Comparison of ENCODE assay signal across 30 cellular contexts in genomic region chr9:117083440-117083984, GRCh38.
"Had no signal": no experiment of that assay in that cellular context is flagged by ENCODE, and none has a peak within 500 bp of the region (broad histone marks: within the 10 kb centered on the region; RNA-seq: fewer than 3 reads in every experiment).

No MANE protein-coding gene starts in this region.

- H3K9me3 Mint-ChIP-seq: activated CD4-positive, alpha-beta memory T cell treated with anti-CD3 and anti-CD28 coated beads for 36 hours; activated naive CD8-positive, alpha-beta T cell treated with anti-CD3 and anti-CD28 coated beads for 36 hours; activated T-helper 1 cell treated with anti-CD3 and anti-CD28 coated beads, Interleukin-12 subunit alpha, Interleukin-12 subunit beta, Interleukin-2, Interleukin-4 antibody, amounts not matched to agents 30 ng/mL and 10 ng/mL and 1 ng/mL, durations not matched to agents 14 hours and 24 hours and 36 hours; mesothelial cell of epicardium; nephron progenitor cell; stimulated activated naive B cell treated with anti-CD40 and anti-IgM and Interleukin-4, amounts not matched to agents 10 μg/mL and 1 μg/mL and 100 μg/mL, for 72 hours had no signal

- H3K4me3 ChIP-seq: adrenal gland, ascending aorta, coronary artery, dorsolateral prefrontal cortex, gastroesophageal sphincter, heart left ventricle, testis, transverse colon had no signal

- H3K4me1 ChIP-seq: adrenal gland, ascending aorta, gastroesophageal sphincter, heart left ventricle, testis, transverse colon had no signal

- H3K36me3 Mint-ChIP-seq: activated CD4-positive, alpha-beta memory T cell treated with anti-CD3 and anti-CD28 coated beads for 36 hours; activated naive CD8-positive, alpha-beta T cell treated with anti-CD3 and anti-CD28 coated beads for 36 hours; mesothelial cell of epicardium; naive B cell; stimulated activated naive B cell treated with anti-CD40 and anti-IgM and Interleukin-4, amounts not matched to agents 10 μg/mL and 1 μg/mL and 100 μg/mL, for 72 hours had no signal

- DNase-seq: activated CD4-positive, alpha-beta memory T cell treated with anti-CD3 and anti-CD28 coated beads for 36 hours; activated CD4-positive, alpha-beta T cell treated with anti-CD3 and anti-CD28 coated beads for 48 hours; activated CD8-positive, alpha-beta memory T cell treated with anti-CD3 and anti-CD28 coated beads, Interleukin-2, amount 50 U/mL, for 4 hours; activated effector memory CD4-positive, alpha-beta T cell treated with anti-CD3 and anti-CD28 coated beads, Interleukin-2, amount 50 U/mL, for 16 hours; activated naive CD4-positive, alpha-beta T cell treated with anti-CD3 and anti-CD28 coated beads for 36 hours; activated naive CD8-positive, alpha-beta T cell treated with anti-CD3 and anti-CD28 coated beads for 36 hours; activated T-cell treated with anti-CD3 and anti-CD28 coated beads, Interleukin-2, amount 50 U/mL, for 1 hour; adrenal gland; brain microvascular endothelial cell; dorsolateral prefrontal cortex; effector memory CD8-positive, alpha-beta T cell; erythroblast; heart left ventricle; hypothalamus; naive B cell; nephron progenitor cell; occipital lobe; right cardiac atrium; stimulated activated CD4-positive, alpha-beta T cell treated with anti-CD3 and anti-CD28 coated beads, Interleukin-15, amount 100 ng/mL, for 24 hours; stimulated activated CD4-positive, alpha-beta T cell treated with anti-CD3 and anti-CD28 coated beads, Interleukin-2, amount 100 ng/mL, for 24 hours; stimulated activated naive B cell treated with anti-CD40 and anti-IgM and Interleukin-4, amounts not matched to agents 10 μg/mL and 1 μg/mL and 100 μg/mL, for 72 hours; testis; transverse colon had no signal

- ATAC-seq: activated CD4-positive, CD25-positive, alpha-beta regulatory T cell treated with anti-CD3 and anti-CD28 coated beads, Interleukin-2, amount 50 U/mL, for 24 hours; effector memory CD8-positive, alpha-beta T cell; gastroesophageal sphincter; heart left ventricle; right cardiac atrium; stimulated activated naive B cell treated with anti-CD40 and anti-IgM and Interleukin-4, amounts not matched to agents 10 μg/mL and 1 μg/mL and 100 μg/mL, for 72 hours had no signal

- H3K4me1 Mint-ChIP-seq: activated naive CD8-positive, alpha-beta T cell treated with anti-CD3 and anti-CD28 coated beads for 36 hours; mesothelial cell of epicardium; naive B cell; stimulated activated naive B cell treated with anti-CD40 and anti-IgM and Interleukin-4, amounts not matched to agents 10 μg/mL and 1 μg/mL and 100 μg/mL, for 72 hours had no signal

- H3K27ac Mint-ChIP-seq: activated CD4-positive, alpha-beta memory T cell treated with anti-CD3 and anti-CD28 coated beads for 36 hours; activated naive CD4-positive, alpha-beta T cell treated with anti-CD3 and anti-CD28 coated beads for 36 hours; activated naive CD8-positive, alpha-beta T cell treated with anti-CD3 and anti-CD28 coated beads for 36 hours; activated T-helper 1 cell treated with anti-CD3 and anti-CD28 coated beads, Interleukin-12 subunit alpha, Interleukin-12 subunit beta, Interleukin-2, Interleukin-4 antibody, amounts not matched to agents 30 ng/mL and 10 ng/mL and 1 ng/mL, durations not matched to agents 14 hours and 24 hours and 36 hours; effector memory CD8-positive, alpha-beta T cell; mesothelial cell of epicardium; naive B cell; nephron progenitor cell; stimulated activated naive B cell treated with anti-CD40 and anti-IgM and Interleukin-4, amounts not matched to agents 10 μg/mL and 1 μg/mL and 100 μg/mL, for 72 hours had no signal

- H3K36me3 ChIP-seq: adrenal gland, ascending aorta, brain microvascular endothelial cell, gastroesophageal sphincter, heart left ventricle, transverse colon had no signal

- H3K27ac ChIP-seq: adrenal gland, ascending aorta, brain microvascular endothelial cell, coronary artery, gastroesophageal sphincter, heart left ventricle, testis, transverse colon, VCaP had no signal

- H3K27me3 Mint-ChIP-seq: activated CD4-positive, alpha-beta memory T cell treated with anti-CD3 and anti-CD28 coated beads for 36 hours; effector memory CD8-positive, alpha-beta T cell; stimulated activated naive B cell treated with anti-CD40 and anti-IgM and Interleukin-4, amounts not matched to agents 10 μg/mL and 1 μg/mL and 100 μg/mL, for 72 hours had no signal

- H3K9me3 ChIP-seq: adrenal gland, ascending aorta, gastroesophageal sphincter, heart left ventricle, testis, transverse colon had no signal

- H3K27me3 ChIP-seq: adrenal gland, ascending aorta, brain microvascular endothelial cell, dorsolateral prefrontal cortex, heart left ventricle, testis, transverse colon had no signal

- H3K4me3 Mint-ChIP-seq: activated CD4-positive, alpha-beta memory T cell treated with anti-CD3 and anti-CD28 coated beads for 36 hours; activated naive CD4-positive, alpha-beta T cell treated with anti-CD3 and anti-CD28 coated beads for 36 hours; activated naive CD8-positive, alpha-beta T cell treated with anti-CD3 and anti-CD28 coated beads for 36 hours; activated T-helper 1 cell treated with anti-CD3 and anti-CD28 coated beads, Interleukin-12 subunit alpha, Interleukin-12 subunit beta, Interleukin-2, Interleukin-4 antibody, amounts not matched to agents 30 ng/mL and 10 ng/mL and 1 ng/mL, durations not matched to agents 14 hours and 24 hours and 36 hours; effector memory CD8-positive, alpha-beta T cell; mesothelial cell of epicardium; naive B cell; nephron progenitor cell; stimulated activated naive B cell treated with anti-CD40 and anti-IgM and Interleukin-4, amounts not matched to agents 10 μg/mL and 1 μg/mL and 100 μg/mL, for 72 hours had no signal
